9 cellular contexts compared by ENCODE assay signal in the genomic region with DNA sequence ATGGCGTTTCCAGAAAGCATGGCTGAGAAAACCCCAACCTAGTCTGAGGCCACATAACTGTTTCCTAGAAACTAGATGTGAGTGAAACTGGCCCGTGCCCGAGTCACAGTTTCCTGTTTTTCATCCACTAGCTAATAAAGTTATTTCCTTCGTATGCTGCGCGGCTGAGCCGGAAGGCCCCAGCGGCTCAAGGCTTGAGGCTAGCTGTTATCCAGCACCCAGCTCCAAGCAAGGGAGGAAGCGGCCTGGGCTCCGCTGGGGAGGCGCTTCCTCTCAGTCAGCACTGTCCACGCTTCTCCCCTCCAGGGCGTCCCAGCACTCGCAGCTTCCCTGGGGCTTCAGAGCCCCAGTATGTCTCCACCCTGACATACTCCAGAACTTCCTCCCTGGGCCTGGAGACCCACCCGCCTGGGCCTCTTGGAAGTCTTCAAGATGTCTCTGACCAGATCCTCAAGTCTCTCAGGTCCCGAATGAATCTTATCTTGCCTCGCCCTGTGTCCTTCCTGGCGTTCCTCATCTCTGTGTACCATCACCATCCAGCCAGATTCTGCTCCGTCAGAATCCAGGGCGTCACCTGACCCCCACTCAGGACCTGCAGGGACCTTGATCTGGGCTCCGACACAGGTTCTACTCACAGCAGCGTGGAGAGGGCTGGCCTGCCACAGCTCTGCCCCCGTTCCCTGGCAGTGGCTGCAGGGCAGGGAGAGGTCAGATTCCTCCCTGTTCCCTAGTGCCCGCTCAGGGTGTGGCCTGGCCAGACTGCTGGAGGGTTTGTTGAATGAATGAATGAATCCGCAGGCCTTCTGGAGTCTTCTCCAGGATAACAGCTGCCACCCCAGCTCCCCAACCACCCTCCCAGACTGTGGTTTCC.
DNase-seq lines count a peak whose midpoint lies in the region; ATAC-seq lines count a peak whose summit lies in the region.
"Had no signal": no experiment of that assay in that cellular context is flagged by ENCODE, and none has a peak within 500 bp of the region (broad histone marks: within the 10 kb centered on the region; RNA-seq: fewer than 3 reads in every experiment).

No MANE protein-coding gene starts in this region.

- H3K79me1 ChIP-seq in neuronal stem cell (ENCODE audit: low read depth, low read length) = no peaks in the 10 kb centered on the region

- no peak overlapping the region for H2BK12ac ChIP-seq in neuronal stem cell (ENCODE audit: low read length)

- WGBS in neuronal stem cell (ENCODE audit: extremely low coverage in 2 of 2, insufficient read length in 2 of 2, insufficient replicate concordance in 1 of 2), 2 donors = no CpG with 5 or more reads among the region's 25 CpGs

- H3K9me3 ChIP-seq in duodenal mucosa (ENCODE audit: control insufficient read depth in 1 of 2, low read length in 2 of 2) (no peaks in the 10 kb centered on the region), neuronal stem cell (replicated peaks in 1 of 2; ENCODE audit: control insufficient read depth in 2 of 2, insufficient read depth in 1 of 2, low read depth in 1 of 2, low read length in 2 of 2) (no peaks in the 10 kb centered on the region)

- no peaks in the 10 kb centered on the region for H3K9me3 Mint-ChIP-seq in activated naive CD4-positive, alpha-beta T cell treated with anti-CD3 and anti-CD28 coated beads for 36 hours
- H3K9me3 Mint-ChIP-seq: IgD-negative memory B cell had no signal

- H3K4ac ChIP-seq in neuronal stem cell (ENCODE audit: low read length) = no peak overlapping the region

- H3K36me3 Mint-ChIP-seq in activated naive CD4-positive, alpha-beta T cell treated with anti-CD3 and anti-CD28 coated beads for 36 hours (ENCODE audit: low read depth) = no peaks in the 10 kb centered on the region
- H3K36me3 Mint-ChIP-seq: IgD-negative memory B cell had no signal

- no peak overlapping the region for H2AFZ ChIP-seq in neuronal stem cell (ENCODE audit: low read length)

- H3K27me3 Mint-ChIP-seq in activated naive CD4-positive, alpha-beta T cell treated with anti-CD3 and anti-CD28 coated beads for 36 hours (ENCODE audit: low read depth) = peaks cover 5% of the 10 kb centered on the region

- H3K4me3 ChIP-seq in duodenal mucosa (ENCODE audit: low read depth in 1 of 2, low read length in 2 of 2) (no peak overlapping the region), neuronal stem cell (ENCODE audit: low read length in 2 of 2) (no peak overlapping the region)

- ATAC-seq in HG02678 (IDR thresholded peaks at IDR 0.05; ENCODE audit: unreplicated experiment) = no peak
- ATAC-seq in GM21576 (IDR thresholded peaks at IDR 0.05; ENCODE audit: unreplicated experiment) = no peak

- CTCF ChIA-PET in activated naive CD4-positive, alpha-beta T cell treated with anti-CD3 and anti-CD28 coated beads for 36 hours (lab: Charles Lee) = interaction anchor here (1.9 kb wide), 1 partner anchor 23 kb away, joined by 4 read pairs; no protein-coding TSS in a partner anchor

- no peaks in the 10 kb centered on the region for H3K36me3 ChIP-seq in duodenal mucosa (ENCODE audit: control insufficient read depth in 1 of 2, insufficient read depth in 2 of 2, low read length in 2 of 2)
- H3K36me3 ChIP-seq in neuronal stem cell (replicated peaks in 1 of 2; ENCODE audit: control insufficient read depth in 2 of 2, insufficient read depth in 2 of 2, low read length in 2 of 2) = no peaks in the 10 kb centered on the region

- no peak overlapping the region for H2AK5ac ChIP-seq in neuronal stem cell (ENCODE audit: low read depth, low read length)

- H3K27ac ChIP-seq in duodenal mucosa (ENCODE audit: low read depth, low read length) (peak overlapping the region; percentile 35), neuronal stem cell (replicated peaks; ENCODE audit: low read length) (no peak overlapping the region)

- H3K27ac Mint-ChIP-seq in activated naive CD4-positive, alpha-beta T cell treated with anti-CD3 and anti-CD28 coated beads for 36 hours = peak overlapping the region; percentile 74
- H3K27ac Mint-ChIP-seq: IgD-negative memory B cell had no signal

- H3K9ac ChIP-seq in duodenal mucosa (ENCODE audit: low read depth in 1 of 2, low read length in 2 of 2) = no peak overlapping the region
- H3K9ac ChIP-seq in neuronal stem cell (ENCODE audit: low read depth, low read length, poor library complexity) = no peak overlapping the region

- H2BK5ac ChIP-seq in neuronal stem cell (ENCODE audit: low read length) = no peak overlapping the region

- DNase-seq in activated naive CD4-positive, alpha-beta T cell treated with anti-CD3 and anti-CD28 coated beads for 36 hours = peak; percentile 66
- DNase-seq in activated naive CD4-positive, alpha-beta T cell treated with anti-CD3 and anti-CD28 coated beads, Interleukin-2, amount 50 U/mL, for 16 hours = no peak
- DNase-seq in neuronal stem cell (ENCODE audit: low spot score) = no peak
- no peak for DNase-seq in SKM-1 treated with dmso at 0.1 percent for 144 hours (lab: John Stamatoyannopoulos, UW; ENCODE audit: unreplicated experiment)
- no peak for DNase-seq in AML-193 (lab: John Stamatoyannopoulos, UW)

- H3K4me3 Mint-ChIP-seq in activated naive CD4-positive, alpha-beta T cell treated with anti-CD3 and anti-CD28 coated beads for 36 hours = no peak overlapping the region

- H4K91ac ChIP-seq in neuronal stem cell (ENCODE audit: low read depth, low read length, poor library complexity) = no peak overlapping the region

- H3K14ac ChIP-seq in neuronal stem cell (ENCODE audit: low read length) = no peak overlapping the region

- no peaks in the 10 kb centered on the region for H3K27me3 ChIP-seq in duodenal mucosa (ENCODE audit: control insufficient read depth in 1 of 2, insufficient read depth in 2 of 2, low read length in 2 of 2)
- no peaks in the 10 kb centered on the region for H3K27me3 ChIP-seq in neuronal stem cell (ENCODE audit: control insufficient read depth in 3 of 3, insufficient read depth in 3 of 3, low read depth in 1 of 3, low read length in 3 of 3)

- peak overlapping the region; percentile 92 for H3K23ac ChIP-seq in neuronal stem cell (ENCODE audit: low read depth, low read length, poor library complexity)

- H3K4me1 ChIP-seq in duodenal mucosa (ENCODE audit: control insufficient read depth in 1 of 2, insufficient read depth in 2 of 2, low read length in 2 of 2) (peaks cover 4 to 12% of the 10 kb centered on the region in 2 donors), neuronal stem cell (ENCODE audit: control insufficient read depth in 2 of 2, insufficient read depth in 1 of 2, low read depth in 1 of 2, low read length in 2 of 2) (peaks cover 0 to 10% of the 10 kb centered on the region in 2 donors)

- H3K4me1 Mint-ChIP-seq in activated naive CD4-positive, alpha-beta T cell treated with anti-CD3 and anti-CD28 coated beads for 36 hours (ENCODE audit: low read depth) = peaks cover 10% of the 10 kb centered on the region

- H3K4me2 ChIP-seq in neuronal stem cell (ENCODE audit: insufficient read depth, low read length, poor library complexity, severe bottlenecking) = no peak overlapping the region

- peak overlapping the region; percentile 29 for H2BK15ac ChIP-seq in neuronal stem cell (ENCODE audit: low read length)

- H3K18ac ChIP-seq in neuronal stem cell (ENCODE audit: low read length) = peak overlapping the region; percentile 52

- H2BK120ac ChIP-seq in neuronal stem cell (ENCODE audit: low read depth, low read length) = no peak overlapping the region

- intact Hi-C loops in activated naive CD4-positive, alpha-beta T cell treated with anti-CD3 and anti-CD28 coated beads for 36 hours (cut with micrococcal nuclease) = no loop called here

- no peak overlapping the region for H4K8ac ChIP-seq in neuronal stem cell (ENCODE audit: low read depth, low read length)
